ENCODE assay signal across 38 cellular contexts in genomic region chr6:112325449-112325848, GRCh38. TPM values are rescaled to one million over a fixed set of nuclear protein-coding genes. Genes with fewer than 3 reads are reported as not detected.
"Had no signal": no experiment of that assay in that cellular context is flagged by ENCODE, and none has a peak within 500 bp of the region (broad histone marks: within the 10 kb centered on the region; RNA-seq: fewer than 3 reads in every experiment).

No MANE protein-coding gene starts in this region.

- H3K27ac ChIP-seq: adrenal gland, ascending aorta, cardiac muscle cell, coronary artery, dorsolateral prefrontal cortex, foreskin keratinocyte, heart left ventricle, left lung, neutrophil, ovary, psoas muscle, thoracic aorta, upper lobe of left lung, VCaP had no signal

- H3K27me3 ChIP-seq: adrenal gland, ascending aorta, cardiac muscle cell, dorsolateral prefrontal cortex, foreskin keratinocyte, heart left ventricle, left lung, neutrophil, ovary, upper lobe of left lung had no signal

- ATAC-seq: activated CD4-positive, CD25-positive, alpha-beta regulatory T cell treated with anti-CD3 and anti-CD28 coated beads, Interleukin-2, amount 50 U/mL, for 24 hours; effector memory CD8-positive, alpha-beta T cell; foreskin keratinocyte; heart left ventricle; left lung; naive thymus-derived CD8-positive, alpha-beta T cell; psoas muscle had no signal

- H3K36me3 ChIP-seq: adrenal gland, ascending aorta, cardiac muscle cell, heart left ventricle, left lung, neutrophil, ovary, thoracic aorta, upper lobe of left lung had no signal

- H3K9me3 ChIP-seq: adrenal gland, neutrophil, psoas muscle, thoracic aorta had no signal

- H3K4me1 ChIP-seq: adrenal gland, ascending aorta, left lung, psoas muscle had no signal

- H3K4me3 ChIP-seq: adrenal gland, ascending aorta, cardiac muscle cell, coronary artery, dorsolateral prefrontal cortex, heart left ventricle, left lung, ovary, psoas muscle, thoracic aorta, upper lobe of left lung had no signal

- DNase-seq: activated CD4-positive, alpha-beta memory T cell treated with anti-CD3 and anti-CD28 coated beads for 36 hours; activated CD4-positive, alpha-beta T cell treated with anti-CD3 and anti-CD28 coated beads for 48 hours; activated CD8-positive, alpha-beta memory T cell treated with anti-CD3 and anti-CD28 coated beads, Interleukin-2, amount 50 U/mL, for 4 hours; activated effector memory CD4-positive, alpha-beta T cell treated with anti-CD3 and anti-CD28 coated beads, Interleukin-2, amount 50 U/mL, for 16 hours; activated naive CD4-positive, alpha-beta T cell treated with anti-CD3 and anti-CD28 coated beads for 36 hours; activated naive CD8-positive, alpha-beta T cell treated with anti-CD3 and anti-CD28 coated beads for 36 hours; activated T-cell treated with anti-CD3 and anti-CD28 coated beads, Interleukin-2, amount 50 U/mL, for 1 hour; cerebellar nuclear complex; dorsolateral prefrontal cortex; effector memory CD8-positive, alpha-beta T cell; foreskin keratinocyte; heart left ventricle; hypothalamus; immature natural killer cell; kidney glomerular epithelial cell; left lung; naive thymus-derived CD8-positive, alpha-beta T cell; ovary; psoas muscle; stimulated activated CD4-positive, alpha-beta T cell treated with anti-CD3 and anti-CD28 coated beads, Interleukin-15, amount 100 ng/mL, for 24 hours; stimulated activated CD4-positive, alpha-beta T cell treated with anti-CD3 and anti-CD28 coated beads, Interleukin-2, amount 100 ng/mL, for 24 hours; stimulated activated naive CD4-positive, alpha-beta T cell; T-helper 9 cell had no signal

RNA-seq across cellular contexts. Expression of gene RFPL4B, which starts 21.7 kb away (rescaled TPM):
- total RNA-seq: activated CD4-positive, alpha-beta memory T cell treated with anti-CD3 and anti-CD28 coated beads for 36 hours; activated CD8-positive, alpha-beta memory T cell treated with anti-CD3 and anti-CD28 coated beads for 36 hours; activated naive CD4-positive, alpha-beta T cell treated with anti-CD3 and anti-CD28 coated beads for 36 hours; activated naive CD8-positive, alpha-beta T cell treated with anti-CD3 and anti-CD28 coated beads for 36 hours; activated T-helper 1 cell treated with anti-CD3 and anti-CD28 coated beads, Interleukin-12 subunit alpha, Interleukin-12 subunit beta, Interleukin-2, Interleukin-4 antibody, amounts not matched to agents 30 ng/mL and 10 ng/mL and 1 ng/mL, durations not matched to agents 14 hours and 24 hours and 36 hours; adrenal gland; ascending aorta; cardiac muscle cell; endothelial cell of umbilical vein; foreskin keratinocyte; left lung; lung microvascular endothelial cell; mesenteric fat pad; naive thymus-derived CD8-positive, alpha-beta T cell; ovary; psoas muscle had no signal
- polyA plus RNA-seq: adrenal gland; cardiac muscle cell; endothelial cell of umbilical vein; esophagus; foreskin keratinocyte; heart left ventricle; immature natural killer cell; naive thymus-derived CD8-positive, alpha-beta T cell; ovary; psoas muscle had no signal
